ENCODE assay signal across 1 cellular context in the genomic region with DNA sequence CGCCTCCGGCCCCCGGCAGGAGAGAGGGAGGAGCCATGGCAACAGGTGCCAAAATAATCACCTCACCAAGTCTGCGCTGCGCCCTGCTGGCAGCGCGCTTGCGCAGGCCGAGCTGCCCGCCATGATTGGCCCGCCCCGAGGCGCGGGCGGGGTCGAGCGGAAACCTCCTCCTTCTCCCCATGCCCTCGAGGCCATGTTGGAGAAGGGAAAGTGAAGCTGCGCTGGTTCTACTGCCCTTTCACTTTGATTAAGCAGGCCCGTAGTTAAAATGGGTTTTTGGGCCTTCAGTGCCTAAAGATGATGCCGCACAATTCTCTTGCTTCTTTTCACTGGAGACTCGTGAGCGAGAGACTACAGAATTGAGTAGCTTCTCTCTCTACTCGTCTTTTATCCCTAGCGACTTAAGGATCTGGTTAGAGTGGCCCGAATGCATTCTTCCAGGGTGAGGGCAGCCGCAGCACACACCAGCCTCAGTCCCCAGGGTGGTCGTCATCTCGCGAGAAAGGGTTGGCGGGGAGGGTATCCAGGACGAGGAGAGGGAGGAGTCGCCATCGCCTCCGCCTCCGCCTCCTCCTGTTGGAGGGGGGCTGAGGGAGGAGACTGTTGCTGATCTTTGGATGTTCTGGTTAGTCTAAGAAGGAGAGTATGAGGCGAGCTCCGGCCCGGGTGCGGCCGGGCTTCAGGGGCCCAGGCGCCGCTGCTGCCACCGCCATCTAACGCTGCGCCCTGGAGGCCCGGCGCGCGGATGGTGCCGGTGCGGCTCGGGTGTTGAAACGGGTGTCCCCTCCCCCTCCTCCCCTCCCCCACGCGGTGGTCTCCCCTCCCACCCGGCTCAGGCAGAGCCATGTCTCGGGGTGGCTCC.
TF ChIP-seq lines count a peak whose summit lies in the region.

A gene with protein sequence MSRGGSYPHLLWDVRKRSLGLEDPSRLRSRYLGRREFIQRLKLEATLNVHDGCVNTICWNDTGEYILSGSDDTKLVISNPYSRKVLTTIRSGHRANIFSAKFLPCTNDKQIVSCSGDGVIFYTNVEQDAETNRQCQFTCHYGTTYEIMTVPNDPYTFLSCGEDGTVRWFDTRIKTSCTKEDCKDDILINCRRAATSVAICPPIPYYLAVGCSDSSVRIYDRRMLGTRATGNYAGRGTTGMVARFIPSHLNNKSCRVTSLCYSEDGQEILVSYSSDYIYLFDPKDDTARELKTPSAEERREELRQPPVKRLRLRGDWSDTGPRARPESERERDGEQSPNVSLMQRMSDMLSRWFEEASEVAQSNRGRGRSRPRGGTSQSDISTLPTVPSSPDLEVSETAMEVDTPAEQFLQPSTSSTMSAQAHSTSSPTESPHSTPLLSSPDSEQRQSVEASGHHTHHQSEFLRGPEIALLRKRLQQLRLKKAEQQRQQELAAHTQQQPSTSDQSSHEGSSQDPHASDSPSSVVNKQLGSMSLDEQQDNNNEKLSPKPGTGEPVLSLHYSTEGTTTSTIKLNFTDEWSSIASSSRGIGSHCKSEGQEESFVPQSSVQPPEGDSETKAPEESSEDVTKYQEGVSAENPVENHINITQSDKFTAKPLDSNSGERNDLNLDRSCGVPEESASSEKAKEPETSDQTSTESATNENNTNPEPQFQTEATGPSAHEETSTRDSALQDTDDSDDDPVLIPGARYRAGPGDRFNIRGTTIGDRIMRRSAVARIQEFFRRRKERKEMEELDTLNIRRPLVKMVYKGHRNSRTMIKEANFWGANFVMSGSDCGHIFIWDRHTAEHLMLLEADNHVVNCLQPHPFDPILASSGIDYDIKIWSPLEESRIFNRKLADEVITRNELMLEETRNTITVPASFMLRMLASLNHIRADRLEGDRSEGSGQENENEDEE (plus strand): TSS at position 616 of the 862 bp plus-strand sequence. CDS start 229 bp downstream, at position 845.

TF ChIP-seq in K562, 482 proteins besides CTCF, POLR2A, EP300 and RAD21 (continued from another document and continues in another):
- TF ChIP-seq GATAD2B (IDR thresholded peaks at IDR 0.05; ENCODE audit: borderline replicate concordance) (no peak), GATAD2A (IDR thresholded peaks at IDR 0.05) (peak; percentile 27; the same call in 1 of the 2 replicates), CEBPB (tag; IDR thresholded peaks at IDR 0.05) (no peak), SMARCA4 (IDR thresholded peaks at IDR 0.05) (0 out of 2 replicates have a peak, but pooled peaks have one; percentile 35), CBFA2T3 (IDR thresholded peaks at IDR 0.05) (no peak; the same call in 1 of the 2 replicates), RUNX1 (IDR thresholded peaks at IDR 0.05; ENCODE audit: low read depth) (no peak), CBX8 (IDR thresholded peaks at IDR 0.05; ENCODE audit: borderline replicate concordance, extremely low read depth, low read depth, low read length, poor library complexity, severe bottlenecking) (no peak), PTTG1 (tag; IDR thresholded peaks at IDR 0.05; ENCODE audit: low read depth) (no peak; the same call in 1 of the 2 replicates), TGIF2 (CRISPR knock-in tag; IDR thresholded peaks at IDR 0.05) (no peak), SRSF3 (IDR thresholded peaks at IDR 0.05; ENCODE audit: insufficient read depth, low read length) (no peak), ZNF134 (CRISPR knock-in tag; conservative IDR thresholded peaks at IDR 0.05) (no peak), RHOXF2B (CRISPR knock-in tag; conservative IDR thresholded peaks at IDR 0.05) (no peak; the same call in 1 of the 2 replicates), SRSF9 (IDR thresholded peaks at IDR 0.05; ENCODE audit: borderline replicate concordance, low read depth, low read length) (no peak), KLF6 (CRISPR knock-in tag; IDR thresholded peaks at IDR 0.05; ENCODE audit: borderline replicate concordance) (0 out of 2 replicates have a peak, but pooled peaks have one; percentile 17), LCOR (CRISPR knock-in tag; IDR thresholded peaks at IDR 0.05) (peak; percentile 76; the same call in 1 of the 2 replicates), GTF2F1 (IDR thresholded peaks at IDR 0.05; ENCODE audit: low read depth, low read length) (peak; percentile 78), ZNF445 (CRISPR knock-in tag; IDR thresholded peaks at IDR 0.05; ENCODE audit: low read depth) (no peak), ZNF830 (CRISPR knock-in tag; IDR thresholded peaks at IDR 0.05) (no peak), ZNF507 (tag; conservative IDR thresholded peaks at IDR 0.05) (no peak), SAP30 (IDR thresholded peaks at IDR 0.05; ENCODE audit: borderline replicate concordance, insufficient read depth, low read depth, low read length, poor library complexity, severe bottlenecking) (no peak), CREB1 (IDR thresholded peaks at IDR 0.05) (peak; percentile 35), CREB1 (CRISPR knock-in tag; IDR thresholded peaks at IDR 0.05) (peak; percentile 59; the same call in 1 of the 2 replicates), ATF1 (CRISPR knock-in tag; IDR thresholded peaks at IDR 0.05) (no peak), ATF1 (tag; IDR thresholded peaks at IDR 0.05) (peak; percentile 79), HNRNPL (IDR thresholded peaks at IDR 0.05; ENCODE audit: low read depth, low read length) (no peak), GTF2E2 (tag; IDR thresholded peaks at IDR 0.05) (no peak; the same call in 1 of the 2 replicates), PHF8 (IDR thresholded peaks at IDR 0.05; ENCODE audit: borderline replicate concordance, low read length) (peak; percentile 60), TBL1XR1 (IDR thresholded peaks at IDR 0.05; ENCODE audit: low read length in 2 of 2) (peak in 1 of 2 experiments; percentile 46; a peak in 1 of 4 replicates), HNRNPUL1 (IDR thresholded peaks at IDR 0.05; ENCODE audit: low read length) (no peak), FOXA3 (CRISPR knock-in tag; conservative IDR thresholded peaks at IDR 0.05 in 1 of 2, IDR thresholded peaks at IDR 0.05 in 1 of 2) (no peak), HNRNPK (IDR thresholded peaks at IDR 0.05; ENCODE audit: low read depth, low read length, poor library complexity, severe bottlenecking) (peak; percentile 85), EWSR1 (IDR thresholded peaks at IDR 0.05; ENCODE audit: borderline replicate concordance, low read depth, partially characterized antibody) (no peak), KLF13 (tag; IDR thresholded peaks at IDR 0.05; ENCODE audit: borderline replicate concordance, low read depth) (no peak; the same call in 1 of the 2 replicates), POLR2B (IDR thresholded peaks at IDR 0.05; ENCODE audit: low read depth, partially characterized antibody) (peak; percentile 89), ZNF707 (CRISPR knock-in tag; conservative IDR thresholded peaks at IDR 0.05) (no peak), ARNT (IDR thresholded peaks at IDR 0.05) (0 out of 4 replicates have a peak, but pooled peaks of 1 of the 2 experiments have one; percentile 77), POLR3G (IDR thresholded peaks at IDR 0.05; ENCODE audit: extremely low read depth, insufficient read length, insufficient replicate concordance) (no peak), TAL1 (IDR thresholded peaks at IDR 0.05) (no peak), ZNF384 (IDR thresholded peaks at IDR 0.05; ENCODE audit: low read depth, low read length) (peak; percentile 9; the same call in 1 of the 2 replicates), ETV1 (tag; conservative IDR thresholded peaks at IDR 0.05; ENCODE audit: low read depth) (no peak)
- TF ChIP-seq, protein P1, sequence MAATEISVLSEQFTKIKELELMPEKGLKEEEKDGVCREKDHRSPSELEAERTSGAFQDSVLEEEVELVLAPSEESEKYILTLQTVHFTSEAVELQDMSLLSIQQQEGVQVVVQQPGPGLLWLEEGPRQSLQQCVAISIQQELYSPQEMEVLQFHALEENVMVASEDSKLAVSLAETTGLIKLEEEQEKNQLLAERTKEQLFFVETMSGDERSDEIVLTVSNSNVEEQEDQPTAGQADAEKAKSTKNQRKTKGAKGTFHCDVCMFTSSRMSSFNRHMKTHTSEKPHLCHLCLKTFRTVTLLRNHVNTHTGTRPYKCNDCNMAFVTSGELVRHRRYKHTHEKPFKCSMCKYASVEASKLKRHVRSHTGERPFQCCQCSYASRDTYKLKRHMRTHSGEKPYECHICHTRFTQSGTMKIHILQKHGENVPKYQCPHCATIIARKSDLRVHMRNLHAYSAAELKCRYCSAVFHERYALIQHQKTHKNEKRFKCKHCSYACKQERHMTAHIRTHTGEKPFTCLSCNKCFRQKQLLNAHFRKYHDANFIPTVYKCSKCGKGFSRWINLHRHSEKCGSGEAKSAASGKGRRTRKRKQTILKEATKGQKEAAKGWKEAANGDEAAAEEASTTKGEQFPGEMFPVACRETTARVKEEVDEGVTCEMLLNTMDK (IDR thresholded peaks at IDR 0.05; ENCODE audit: borderline replicate concordance, insufficient read depth, low read depth, low read length, poor library complexity, severe bottlenecking) = no peak
- TF ChIP-seq, protein P2, sequence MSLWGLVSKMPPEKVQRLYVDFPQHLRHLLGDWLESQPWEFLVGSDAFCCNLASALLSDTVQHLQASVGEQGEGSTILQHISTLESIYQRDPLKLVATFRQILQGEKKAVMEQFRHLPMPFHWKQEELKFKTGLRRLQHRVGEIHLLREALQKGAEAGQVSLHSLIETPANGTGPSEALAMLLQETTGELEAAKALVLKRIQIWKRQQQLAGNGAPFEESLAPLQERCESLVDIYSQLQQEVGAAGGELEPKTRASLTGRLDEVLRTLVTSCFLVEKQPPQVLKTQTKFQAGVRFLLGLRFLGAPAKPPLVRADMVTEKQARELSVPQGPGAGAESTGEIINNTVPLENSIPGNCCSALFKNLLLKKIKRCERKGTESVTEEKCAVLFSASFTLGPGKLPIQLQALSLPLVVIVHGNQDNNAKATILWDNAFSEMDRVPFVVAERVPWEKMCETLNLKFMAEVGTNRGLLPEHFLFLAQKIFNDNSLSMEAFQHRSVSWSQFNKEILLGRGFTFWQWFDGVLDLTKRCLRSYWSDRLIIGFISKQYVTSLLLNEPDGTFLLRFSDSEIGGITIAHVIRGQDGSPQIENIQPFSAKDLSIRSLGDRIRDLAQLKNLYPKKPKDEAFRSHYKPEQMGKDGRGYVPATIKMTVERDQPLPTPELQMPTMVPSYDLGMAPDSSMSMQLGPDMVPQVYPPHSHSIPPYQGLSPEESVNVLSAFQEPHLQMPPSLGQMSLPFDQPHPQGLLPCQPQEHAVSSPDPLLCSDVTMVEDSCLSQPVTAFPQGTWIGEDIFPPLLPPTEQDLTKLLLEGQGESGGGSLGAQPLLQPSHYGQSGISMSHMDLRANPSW (CRISPR knock-in tag; IDR thresholded peaks at IDR 0.05) = no peak
- TF ChIP-seq, protein P3, sequence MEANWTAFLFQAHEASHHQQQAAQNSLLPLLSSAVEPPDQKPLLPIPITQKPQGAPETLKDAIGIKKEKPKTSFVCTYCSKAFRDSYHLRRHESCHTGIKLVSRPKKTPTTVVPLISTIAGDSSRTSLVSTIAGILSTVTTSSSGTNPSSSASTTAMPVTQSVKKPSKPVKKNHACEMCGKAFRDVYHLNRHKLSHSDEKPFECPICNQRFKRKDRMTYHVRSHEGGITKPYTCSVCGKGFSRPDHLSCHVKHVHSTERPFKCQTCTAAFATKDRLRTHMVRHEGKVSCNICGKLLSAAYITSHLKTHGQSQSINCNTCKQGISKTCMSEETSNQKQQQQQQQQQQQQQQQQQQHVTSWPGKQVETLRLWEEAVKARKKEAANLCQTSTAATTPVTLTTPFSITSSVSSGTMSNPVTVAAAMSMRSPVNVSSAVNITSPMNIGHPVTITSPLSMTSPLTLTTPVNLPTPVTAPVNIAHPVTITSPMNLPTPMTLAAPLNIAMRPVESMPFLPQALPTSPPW (CRISPR knock-in tag; IDR thresholded peaks at IDR 0.05) = peak; percentile 95
- TF ChIP-seq, protein P4, sequence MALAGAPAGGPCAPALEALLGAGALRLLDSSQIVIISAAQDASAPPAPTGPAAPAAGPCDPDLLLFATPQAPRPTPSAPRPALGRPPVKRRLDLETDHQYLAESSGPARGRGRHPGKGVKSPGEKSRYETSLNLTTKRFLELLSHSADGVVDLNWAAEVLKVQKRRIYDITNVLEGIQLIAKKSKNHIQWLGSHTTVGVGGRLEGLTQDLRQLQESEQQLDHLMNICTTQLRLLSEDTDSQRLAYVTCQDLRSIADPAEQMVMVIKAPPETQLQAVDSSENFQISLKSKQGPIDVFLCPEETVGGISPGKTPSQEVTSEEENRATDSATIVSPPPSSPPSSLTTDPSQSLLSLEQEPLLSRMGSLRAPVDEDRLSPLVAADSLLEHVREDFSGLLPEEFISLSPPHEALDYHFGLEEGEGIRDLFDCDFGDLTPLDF (CRISPR knock-in tag; IDR thresholded peaks at IDR 0.05) = peak; percentile 87
- TF ChIP-seq, protein P5, sequence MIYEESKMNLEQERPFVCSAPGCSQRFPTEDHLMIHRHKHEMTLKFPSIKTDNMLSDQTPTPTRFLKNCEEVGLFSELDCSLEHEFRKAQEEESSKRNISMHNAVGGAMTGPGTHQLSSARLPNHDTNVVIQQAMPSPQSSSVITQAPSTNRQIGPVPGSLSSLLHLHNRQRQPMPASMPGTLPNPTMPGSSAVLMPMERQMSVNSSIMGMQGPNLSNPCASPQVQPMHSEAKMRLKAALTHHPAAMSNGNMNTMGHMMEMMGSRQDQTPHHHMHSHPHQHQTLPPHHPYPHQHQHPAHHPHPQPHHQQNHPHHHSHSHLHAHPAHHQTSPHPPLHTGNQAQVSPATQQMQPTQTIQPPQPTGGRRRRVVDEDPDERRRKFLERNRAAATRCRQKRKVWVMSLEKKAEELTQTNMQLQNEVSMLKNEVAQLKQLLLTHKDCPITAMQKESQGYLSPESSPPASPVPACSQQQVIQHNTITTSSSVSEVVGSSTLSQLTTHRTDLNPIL (CRISPR knock-in tag; IDR thresholded peaks at IDR 0.05) = no peak
- TF ChIP-seq, protein P6, sequence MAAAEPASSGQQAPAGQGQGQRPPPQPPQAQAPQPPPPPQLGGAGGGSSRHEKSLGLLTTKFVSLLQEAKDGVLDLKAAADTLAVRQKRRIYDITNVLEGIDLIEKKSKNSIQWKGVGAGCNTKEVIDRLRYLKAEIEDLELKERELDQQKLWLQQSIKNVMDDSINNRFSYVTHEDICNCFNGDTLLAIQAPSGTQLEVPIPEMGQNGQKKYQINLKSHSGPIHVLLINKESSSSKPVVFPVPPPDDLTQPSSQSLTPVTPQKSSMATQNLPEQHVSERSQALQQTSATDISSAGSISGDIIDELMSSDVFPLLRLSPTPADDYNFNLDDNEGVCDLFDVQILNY (CRISPR knock-in tag; IDR thresholded peaks at IDR 0.05) = no peak
- TF ChIP-seq, protein P7, sequence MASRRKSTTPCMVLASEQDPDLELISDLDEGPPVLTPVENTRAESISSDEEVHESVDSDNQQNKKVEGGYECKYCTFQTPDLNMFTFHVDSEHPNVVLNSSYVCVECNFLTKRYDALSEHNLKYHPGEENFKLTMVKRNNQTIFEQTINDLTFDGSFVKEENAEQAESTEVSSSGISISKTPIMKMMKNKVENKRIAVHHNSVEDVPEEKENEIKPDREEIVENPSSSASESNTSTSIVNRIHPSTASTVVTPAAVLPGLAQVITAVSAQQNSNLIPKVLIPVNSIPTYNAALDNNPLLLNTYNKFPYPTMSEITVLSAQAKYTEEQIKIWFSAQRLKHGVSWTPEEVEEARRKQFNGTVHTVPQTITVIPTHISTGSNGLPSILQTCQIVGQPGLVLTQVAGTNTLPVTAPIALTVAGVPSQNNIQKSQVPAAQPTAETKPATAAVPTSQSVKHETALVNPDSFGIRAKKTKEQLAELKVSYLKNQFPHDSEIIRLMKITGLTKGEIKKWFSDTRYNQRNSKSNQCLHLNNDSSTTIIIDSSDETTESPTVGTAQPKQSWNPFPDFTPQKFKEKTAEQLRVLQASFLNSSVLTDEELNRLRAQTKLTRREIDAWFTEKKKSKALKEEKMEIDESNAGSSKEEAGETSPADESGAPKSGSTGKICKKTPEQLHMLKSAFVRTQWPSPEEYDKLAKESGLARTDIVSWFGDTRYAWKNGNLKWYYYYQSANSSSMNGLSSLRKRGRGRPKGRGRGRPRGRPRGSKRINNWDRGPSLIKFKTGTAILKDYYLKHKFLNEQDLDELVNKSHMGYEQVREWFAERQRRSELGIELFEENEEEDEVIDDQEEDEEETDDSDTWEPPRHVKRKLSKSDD (conservative IDR thresholded peaks at IDR 0.05; ENCODE audit: low read length) = 0 out of 2 replicates have a peak, but pooled peaks have one; percentile 67
